In the genomic region with DNA sequence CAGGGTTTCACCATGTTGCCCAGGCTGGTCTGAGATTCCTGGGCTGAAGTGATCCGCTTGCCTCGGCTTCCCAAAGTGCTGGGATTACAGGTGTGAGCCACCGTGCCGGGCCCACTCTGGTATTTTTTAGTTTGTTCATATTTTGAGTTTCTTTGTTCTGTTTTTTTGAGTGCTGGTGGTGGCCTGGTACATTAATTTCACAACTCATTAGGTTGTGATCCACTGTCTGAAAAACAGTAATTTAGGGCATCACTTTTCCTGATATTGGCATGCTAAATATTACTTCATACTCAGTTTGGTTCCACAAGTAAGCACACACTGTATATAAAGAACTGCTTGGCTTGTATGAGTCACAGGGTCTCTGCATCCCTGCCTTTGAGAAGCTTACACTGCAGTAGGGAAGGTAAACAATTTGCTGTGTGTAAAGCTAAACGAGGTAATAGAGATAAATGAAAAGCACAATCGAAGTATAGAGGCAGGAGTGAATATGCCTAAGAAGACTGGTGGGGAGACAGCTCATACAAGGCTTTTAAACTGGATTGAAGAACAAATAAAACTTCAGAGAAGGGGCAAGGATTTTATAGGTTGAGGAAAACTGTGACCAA, we compare ENCODE assay signal across 9 cellular contexts. TPM values are rescaled to one million over a fixed set of nuclear protein-coding genes. Genes with fewer than 3 reads are reported as not detected.
DNase-seq lines count a peak whose midpoint lies in the region; ATAC-seq and TF ChIP-seq lines count a peak whose summit lies in the region.
"Had no signal": no experiment of that assay in that cellular context is flagged by ENCODE, and none has a peak within 500 bp of the region (broad histone marks: within the 10 kb centered on the region; RNA-seq: fewer than 3 reads in every experiment).

No MANE protein-coding gene starts in this region.

- 80 to 82% methylated on average over 6 of the region's 6 CpGs for WGBS in aorta, 2 donors

- H3K4me1 ChIP-seq in rectal smooth muscle tissue (ENCODE audit: control insufficient read depth, insufficient read depth, low read length) = peaks cover 15% of the 10 kb centered on the region
- peaks cover 0 to 3% of the 10 kb centered on the region in 2 donors for H3K4me1 ChIP-seq in aorta (ENCODE audit: control insufficient read depth in 1 of 2, insufficient read depth in 2 of 2, low read length in 2 of 2)

- no peaks in the 10 kb centered on the region for H3K36me3 ChIP-seq in rectal smooth muscle tissue (ENCODE audit: control insufficient read depth, insufficient read depth, low read length)
- no peaks in the 10 kb centered on the region for H3K36me3 ChIP-seq in aorta (ENCODE audit: control insufficient read depth in 1 of 2, insufficient read depth in 2 of 2, low read length in 1 of 2)

- intact Hi-C loops in aorta (cut with DNase I) = loop anchor here in 1 of 2 donors (10.0 kb wide), 1 partner anchor 65 kb away; no protein-coding TSS in a partner anchor

- no peak for ATAC-seq in aorta (ENCODE audit: low FRiP score)

- DNase-seq in DMS53 (lab: John Stamatoyannopoulos, UW) (peak; percentile 65), RKO (ENCODE audit: low spot score) (peak; percentile 18), fibroblast of pulmonary artery (ENCODE audit: low read depth) (peak; percentile 51), aorta (no peak), NCI-H2171 (lab: John Stamatoyannopoulos, UW) (no peak), NAMALWA (ENCODE audit: low spot score) (no peak)
- DNase-seq in effector CD8-positive, alpha-beta T cell (lab: John Stamatoyannopoulos, UW) = no peak
- DNase-seq: activated CD4-positive, alpha-beta T cell treated with anti-CD3 and anti-CD28 coated beads, Interleukin-2, amount 50 U/mL, for 1 hour had no signal

- no peak overlapping the region for H3K9ac ChIP-seq in rectal smooth muscle tissue (ENCODE audit: low read length)

- H3K9me3 ChIP-seq in aorta (ENCODE audit: control insufficient read depth, low read length) = no peaks in the 10 kb centered on the region

- no peak overlapping the region for H3K4me3 ChIP-seq in fibroblast of pulmonary artery (replicated peaks; ENCODE audit: low read depth, low read length)
- H3K4me3 ChIP-seq in rectal smooth muscle tissue (ENCODE audit: low read length) = no peak overlapping the region
- no peak overlapping the region for H3K4me3 ChIP-seq in aorta (ENCODE audit: low read length in 2 of 2)

- H3K27me3 ChIP-seq in rectal smooth muscle tissue (ENCODE audit: control insufficient read depth, insufficient read depth, low read length) (no peaks in the 10 kb centered on the region), aorta (ENCODE audit: control insufficient read depth in 1 of 2, insufficient read depth in 2 of 2, low read length in 1 of 2) (no peaks in the 10 kb centered on the region)

- H3K27ac ChIP-seq in rectal smooth muscle tissue (ENCODE audit: low read depth, low read length) (peak overlapping the region; percentile 75), aorta (ENCODE audit: low read depth in 1 of 2, low read length in 2 of 2) (no peak overlapping the region)

- TF ChIP-seq CTCF in fibroblast of pulmonary artery (IDR thresholded peaks at IDR 0.05; ENCODE audit: low read length, missing control alignments) = no peak

RNA-seq across cellular contexts. Expression of a gene that starts 7.7 kb away (rescaled TPM):
- 10 to 100 TPM; 34.7 to 48.0 TPM for total RNA-seq in aorta
- polyA plus RNA-seq in aorta = 1 to 10 TPM; 5.6 to 6.4 TPM

Comparison
In these comparisons a context has a peak if more than half of its experiments do, and no peak if none do; other contexts are left out.
1. DNase-seq: peak in DMS53 (single experiment), RKO (single experiment) and fibroblast of pulmonary artery (single experiment); none in aorta (0 of 2), NCI-H2171 (single experiment), NAMALWA (single experiment) and effector CD8-positive, alpha-beta T cell (single experiment).